2 cellular contexts compared by ENCODE assay signal in the genomic region with DNA sequence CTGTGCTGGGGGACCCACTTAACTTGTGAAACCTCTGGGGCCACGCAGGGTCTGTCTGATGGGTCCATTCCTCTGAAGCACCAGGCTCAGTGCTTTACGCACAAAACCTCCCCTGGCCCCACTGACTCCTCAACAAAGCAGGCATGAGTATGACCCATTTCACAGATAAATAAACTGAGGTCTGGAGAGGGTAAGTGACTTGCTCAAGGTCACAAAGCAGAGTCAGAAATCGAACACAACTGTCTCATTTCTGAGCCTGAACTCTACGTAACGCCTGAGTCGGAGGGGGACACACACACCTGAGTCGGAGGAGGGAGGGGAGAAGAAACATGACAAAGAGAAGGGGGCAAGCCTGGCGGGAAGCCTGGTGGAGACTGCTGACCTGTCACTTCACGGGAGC.
TF ChIP-seq lines count a peak whose summit lies in the region.

No MANE protein-coding gene starts in this region.

TF ChIP-seq in HepG2, 621 proteins besides CTCF, POLR2A, EP300 and RAD21:
- TF ChIP-seq NKX3-1 (CRISPR knock-in tag; IDR thresholded peaks at IDR 0.05) (no peak), ZNF629 (CRISPR knock-in tag; conservative IDR thresholded peaks at IDR 0.05) (peak; percentile 67)

TF ChIP-seq in H1, 55 proteins besides CTCF, POLR2A, EP300 and RAD21:
- TF ChIP-seq TBP (IDR thresholded peaks at IDR 0.05; ENCODE audit: low read depth, low read length) (no peak), KDM1A (IDR thresholded peaks at IDR 0.05; ENCODE audit: borderline replicate concordance, low read length) (peak; percentile 74; the same call in 1 of the 2 replicates)
TF ChIP-seq in H1: peak in this region for 1.
